In the genomic region with DNA sequence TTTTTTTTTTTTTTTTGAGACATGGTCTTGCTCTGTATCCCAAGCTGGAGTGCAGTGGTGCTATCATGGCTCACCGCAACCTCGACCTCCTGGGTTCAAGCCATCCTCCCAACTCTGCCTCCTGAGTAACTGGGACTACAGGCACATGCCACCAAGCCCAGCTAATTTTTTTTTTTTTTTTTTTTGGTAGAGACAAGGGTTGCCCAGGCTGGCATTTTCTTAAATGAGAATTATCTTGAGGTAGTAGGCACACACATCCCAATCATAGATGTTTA, we compare ENCODE assay signal across 16 cellular contexts.
DNase-seq lines count a peak whose midpoint lies in the region; ATAC-seq, FAIRE-seq and TF ChIP-seq lines count a peak whose summit lies in the region.
"Had no signal": no experiment of that assay in that cellular context is flagged by ENCODE, and none has a peak within 500 bp of the region (broad histone marks: within the 10 kb centered on the region; RNA-seq: fewer than 3 reads in every experiment).

No MANE protein-coding gene starts in this region.

- CTCF ChIA-PET in CD8-positive, alpha-beta memory T cell (lab: Charles Lee), result interaction anchor here (0.7 to 5.8 kb wide), 7 partner anchors 9 to 109 kb away, joined by 3 to 28 read pairs (median 18); no protein-coding TSS in a partner anchor
- CTCF ChIA-PET in OCI-LY7 (lab: Charles Lee; ENCODE audit: unreplicated experiment), result interaction anchor here (0.6 kb wide), 1 partner anchor 106 kb away, joined by 4 read pairs; no protein-coding TSS in a partner anchor

- no TSS peak for BruUV-seq in OCI-LY7 (replicated peaks; lab: Mats Ljungman, UMichigan)

- peaks cover 90% of the 10 kb centered on the region for H3K4me1 ChIP-seq in CD8-positive, alpha-beta memory T cell (ENCODE audit: insufficient read depth, low read length)
- H3K4me1 ChIP-seq in OCI-LY7 (ENCODE audit: insufficient read depth, low read length, poor library complexity, severe bottlenecking) (peaks cover 36% of the 10 kb centered on the region), body of pancreas (no peaks in the 10 kb centered on the region)
- H3K4me1 ChIP-seq: pancreas, upper lobe of right lung had no signal

- H3K79me2 ChIP-seq in OCI-LY7 (ENCODE audit: insufficient read depth, low read depth, low read length), result no peaks in the 10 kb centered on the region

- H3K9me2 ChIP-seq in OCI-LY7 (ENCODE audit: insufficient read depth, low read length), result no peaks in the 10 kb centered on the region

- DNase-seq in CD8-positive, alpha-beta memory T cell, result no peak
- DNase-seq in OCI-LY7 (ENCODE audit: low spot score), result no peak
- no peak for DNase-seq in naive B cell
- no peak for DNase-seq in frontal cortex (ENCODE audit: low spot score in 2 of 2)
- DNase-seq in stimulated activated naive CD4-positive, alpha-beta T cell (lab: John Stamatoyannopoulos, UW), result no peak
- DNase-seq in body of pancreas, result no peak
- DNase-seq: activated CD4-positive, alpha-beta T cell treated with anti-CD3 and anti-CD28 coated beads for 36 hours; NCI-H1436; T1000; upper lobe of right lung had no signal

- H3K27ac Mint-ChIP-seq in CD8-positive, alpha-beta memory T cell, result peak overlapping the region; percentile 92 to 99 (median 97)
- peak overlapping the region; percentile 100 for H3K27ac Mint-ChIP-seq in naive B cell

- 89 to 92% methylated on average over 2 of the region's 2 CpGs for WGBS in body of pancreas, 2 donors

- H3K27ac ChIP-seq in CD8-positive, alpha-beta memory T cell (ENCODE audit: low read depth, low read length), result peak overlapping the region; percentile 14
- H3K27ac ChIP-seq in OCI-LY7 (ENCODE audit: low read depth, low read length, poor library complexity, severe bottlenecking) (no peak overlapping the region), body of pancreas (peak overlapping the region in 1 of 4 donors; percentile 49)
- H3K27ac ChIP-seq: upper lobe of right lung had no signal

- H3K9me3 Mint-ChIP-seq in CD8-positive, alpha-beta memory T cell, result no peaks in the 10 kb centered on the region
- peaks cover 0 to 1% (median 0%) of the 10 kb centered on the region in 7 donors for H3K9me3 Mint-ChIP-seq in naive B cell
- H3K9me3 Mint-ChIP-seq: activated T-cell treated with anti-CD3 and anti-CD28 coated beads, Interleukin-2, amount 50 U/mL, for 24 hours; endodermal cell had no signal

- peak overlapping the region; percentile 45; the same call in 1 of the 2 replicates for H3K4me2 ChIP-seq in OCI-LY7 (ENCODE audit: low read length)

- no peaks in the 10 kb centered on the region for H3K27me3 ChIP-seq in CD8-positive, alpha-beta memory T cell (ENCODE audit: insufficient read depth, low read length, poor library complexity, severe bottlenecking)
- no peaks in the 10 kb centered on the region for H3K27me3 ChIP-seq in body of pancreas
- H3K27me3 ChIP-seq: pancreas, upper lobe of right lung had no signal

- no peak overlapping the region for H3K4me3 ChIP-seq in CD8-positive, alpha-beta memory T cell (ENCODE audit: low read length)
- no peak overlapping the region for H3K4me3 ChIP-seq in OCI-LY7 (ENCODE audit: low read depth, low read length, poor library complexity, severe bottlenecking)
- H3K4me3 ChIP-seq in body of pancreas, result no peak overlapping the region
- H3K4me3 ChIP-seq: mucosa of descending colon, pancreas, upper lobe of right lung had no signal

- TF ChIP-seq POLR2A in GM18505 (IDR thresholded peaks at IDR 0.05; ENCODE audit: borderline replicate concordance, extremely low read depth, insufficient read depth, insufficient read length) (no peak), body of pancreas (IDR thresholded peaks at IDR 0.05) (no peak)

- ATAC-seq in GM21367 (IDR thresholded peaks at IDR 0.05; ENCODE audit: unreplicated experiment) (peak; percentile 2), naive B cell (ENCODE audit: low read depth in 2 of 2) (peak in 1 of 2 donors; percentile 0), GM18505 (IDR thresholded peaks at IDR 0.05; ENCODE audit: unreplicated experiment) (no peak), body of pancreas (no peak)
- ATAC-seq: activated CD4-positive, alpha-beta T cell treated with anti-CD3 and anti-CD28 coated beads for 36 hours had no signal

- H2AFZ ChIP-seq in OCI-LY7 (ENCODE audit: low read length), result no peak overlapping the region

- no peak for FAIRE-seq in frontal cortex (lab: Jason Lieb, UNC)
- FAIRE-seq: pancreas had no signal

- peaks cover 19 to 60% (median 37%) of the 10 kb centered on the region in 3 donors for H3K36me3 Mint-ChIP-seq in CD8-positive, alpha-beta memory T cell
- H3K36me3 Mint-ChIP-seq in naive B cell, result peaks cover 13 to 28% of the 10 kb centered on the region in 2 donors

- POLR2A ChIA-PET in CD8-positive, alpha-beta memory T cell (lab: Charles Lee), result interaction anchor here (0.6 to 1.4 kb wide), 9 partner anchors 9 to 117 kb away, joined by 3 to 18 read pairs (median 5); partner anchors contain the start of gene GPR18
- POLR2A ChIA-PET in OCI-LY7 (lab: Charles Lee), result interaction anchor here (0.6 to 0.8 kb wide), 2 partner anchors 9 to 49 kb away, joined by 4 to 6 read pairs; no protein-coding TSS in a partner anchor

- H3K4me3 Mint-ChIP-seq in CD8-positive, alpha-beta memory T cell, result peak overlapping the region in 4 of 7 donors; percentile 70 to 83 (median 76)
- H3K4me3 Mint-ChIP-seq in naive B cell, result peak overlapping the region; percentile 70 to 89 (median 82)
- H3K4me3 Mint-ChIP-seq: activated CD4-positive, alpha-beta T cell treated with anti-CD3 and anti-CD28 coated beads for 36 hours; endodermal cell had no signal

- H3K4me1 Mint-ChIP-seq in CD8-positive, alpha-beta memory T cell, result peaks cover 82 to 98% (median 97%) of the 10 kb centered on the region in 3 donors
- peaks cover 77 to 93% (median 79%) of the 10 kb centered on the region in 3 donors for H3K4me1 Mint-ChIP-seq in naive B cell

- TF ChIP-seq CTCF in OCI-LY7 (conservative IDR thresholded peaks at IDR 0.05; ENCODE audit: low read length) (no peak), body of pancreas (IDR thresholded peaks at IDR 0.05) (no peak)

- H4K20me1 ChIP-seq in OCI-LY7 (ENCODE audit: insufficient read depth, low read length), result no peaks in the 10 kb centered on the region

- peaks cover 0 to 4% of the 10 kb centered on the region in 2 donors for H3K27me3 Mint-ChIP-seq in CD8-positive, alpha-beta memory T cell
- no peaks in the 10 kb centered on the region for H3K27me3 Mint-ChIP-seq in naive B cell
- H3K27me3 Mint-ChIP-seq: activated CD4-positive, alpha-beta T cell treated with anti-CD3 and anti-CD28 coated beads for 36 hours; activated T-cell treated with anti-CD3 and anti-CD28 coated beads, Interleukin-2, amount 50 U/mL, for 24 hours had no signal

- H3K36me3 ChIP-seq in CD8-positive, alpha-beta memory T cell (ENCODE audit: insufficient read depth, low read length), result no peaks in the 10 kb centered on the region
- peaks cover 3% of the 10 kb centered on the region; the same call in 1 of the 2 replicates for H3K36me3 ChIP-seq in OCI-LY7 (ENCODE audit: insufficient read depth, low read length)
- peaks cover 0 to 4% of the 10 kb centered on the region in 2 donors for H3K36me3 ChIP-seq in body of pancreas (replicated peaks in 1 of 2; ENCODE audit: insufficient read depth in 1 of 2, low read depth in 2 of 2)
- H3K36me3 ChIP-seq: pancreas had no signal

- H3K9me3 ChIP-seq in CD8-positive, alpha-beta memory T cell (ENCODE audit: low read length), result no peaks in the 10 kb centered on the region
- H3K9me3 ChIP-seq in OCI-LY7 (ENCODE audit: low read length), result no peaks in the 10 kb centered on the region
- H3K9me3 ChIP-seq in body of pancreas, result no peaks in the 10 kb centered on the region
- H3K9me3 ChIP-seq: mucosa of descending colon, pancreas, upper lobe of right lung had no signal

- intact Hi-C loops in OCI-LY7 (cut with micrococcal nuclease; ENCODE audit: unreplicated experiment), result loop anchor here (5.0 kb wide), 1 partner anchor 93 kb away; no protein-coding TSS in a partner anchor
- intact Hi-C loops in body of pancreas (cut with DNase I), result no loop called here
